In the genomic region with DNA sequence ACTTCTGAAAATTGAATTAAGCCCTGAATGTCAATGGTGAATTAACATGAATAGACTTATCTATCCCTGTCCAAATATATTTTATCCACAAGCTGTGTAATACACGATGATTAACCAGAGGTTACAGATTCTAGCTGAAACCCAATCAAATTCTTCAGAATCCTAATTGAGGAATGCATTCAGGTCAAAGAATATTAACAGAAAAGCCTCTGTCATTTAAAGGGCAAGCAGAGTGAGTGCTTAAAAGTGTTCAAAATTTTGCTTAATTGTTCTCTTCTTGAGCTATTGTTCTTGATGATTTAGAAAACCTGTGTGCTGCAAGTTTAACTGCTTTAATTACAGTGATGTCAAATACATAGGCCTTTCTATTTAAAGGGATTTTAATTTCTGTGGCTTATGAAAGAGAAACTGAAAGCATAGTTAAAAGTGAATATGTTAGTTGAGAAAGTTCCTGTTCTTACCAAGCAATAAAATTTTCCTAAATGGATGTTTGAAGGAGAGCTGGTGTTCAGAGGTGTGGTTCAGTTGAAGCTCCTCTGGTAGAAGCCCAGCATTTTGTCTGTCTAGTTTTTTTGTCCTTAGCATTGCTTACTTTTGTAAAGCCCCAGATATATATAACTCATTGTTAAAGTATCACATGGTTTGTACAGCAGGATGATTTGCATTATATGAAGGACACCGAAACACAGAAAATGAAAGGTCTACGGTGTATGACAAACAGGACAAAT, we compare ENCODE assay signal across 9 cellular contexts.
DNase-seq lines count a peak whose midpoint lies in the region; ATAC-seq, FAIRE-seq and TF ChIP-seq lines count a peak whose summit lies in the region.
"Had no signal": no experiment of that assay in that cellular context is flagged by ENCODE, and none has a peak within 500 bp of the region (broad histone marks: within the 10 kb centered on the region; RNA-seq: fewer than 3 reads in every experiment).

No MANE protein-coding gene starts in this region.

- DNase-seq in CD14-positive monocyte (ENCODE audit: low spot score) (no peak), choroid plexus epithelial cell (ENCODE audit: low read depth) (peak; percentile 16), D721Med (ENCODE audit: insufficient read length, low spot score) (no peak), NCI-H2196 (lab: John Stamatoyannopoulos, UW; ENCODE audit: unreplicated experiment) (no peak)
- DNase-seq in activated naive CD4-positive, alpha-beta T cell treated with anti-CD3 and anti-CD28 coated beads for 36 hours = no peak

- CTCF ChIA-PET in activated naive CD4-positive, alpha-beta T cell treated with anti-CD3 and anti-CD28 coated beads for 36 hours (lab: Charles Lee) = no interaction called here

- ATAC-seq in GM19438 (IDR thresholded peaks at IDR 0.05; ENCODE audit: low read depth, unreplicated experiment) = peak; percentile 80
- peak; percentile 82 for ATAC-seq in HG03457 (IDR thresholded peaks at IDR 0.05; ENCODE audit: unreplicated experiment)
- ATAC-seq in stimulated activated memory B cell treated with anti-CD40 and anti-IgM and Interleukin-4, amounts not matched to agents 10 μg/mL and 1 μg/mL and 100 μg/mL, for 72 hours = peak; percentile 58

- peak overlapping the region; percentile 73 to 88 for H3K4me3 Mint-ChIP-seq in CD14-positive monocyte
- peak overlapping the region; percentile 63 for H3K4me3 Mint-ChIP-seq in stimulated activated memory B cell treated with anti-CD40 and anti-IgM and Interleukin-4, amounts not matched to agents 10 μg/mL and 1 μg/mL and 100 μg/mL, for 72 hours
- H3K4me3 Mint-ChIP-seq in activated naive CD4-positive, alpha-beta T cell treated with anti-CD3 and anti-CD28 coated beads for 36 hours = no peak overlapping the region

- no peak for FAIRE-seq in D721Med (lab: Jason Lieb, UNC)
- FAIRE-seq: bronchial epithelial cell had no signal

- H3K4me1 Mint-ChIP-seq in CD14-positive monocyte = peaks cover 24% of the 10 kb centered on the region
- H3K4me1 Mint-ChIP-seq in stimulated activated memory B cell treated with anti-CD40 and anti-IgM and Interleukin-4, amounts not matched to agents 10 μg/mL and 1 μg/mL and 100 μg/mL, for 72 hours = peaks cover 21% of the 10 kb centered on the region
- H3K4me1 Mint-ChIP-seq in activated naive CD4-positive, alpha-beta T cell treated with anti-CD3 and anti-CD28 coated beads for 36 hours (ENCODE audit: low read depth) = peaks cover 13% of the 10 kb centered on the region

- peaks cover 0 to 1% (median 0%) of the 10 kb centered on the region in 3 donors for H3K27me3 Mint-ChIP-seq in CD14-positive monocyte (ENCODE audit: low read depth in 3 of 3)
- H3K27me3 Mint-ChIP-seq in stimulated activated memory B cell treated with anti-CD40 and anti-IgM and Interleukin-4, amounts not matched to agents 10 μg/mL and 1 μg/mL and 100 μg/mL, for 72 hours = no peaks in the 10 kb centered on the region
- H3K27me3 Mint-ChIP-seq in activated naive CD4-positive, alpha-beta T cell treated with anti-CD3 and anti-CD28 coated beads for 36 hours (ENCODE audit: low read depth) = no peaks in the 10 kb centered on the region

- TF ChIP-seq CTCF in CD14-positive monocyte (IDR thresholded peaks at IDR 0.05) (no peak), choroid plexus epithelial cell (conservative IDR thresholded peaks at IDR 0.05; ENCODE audit: low read depth, low read length) (no peak), D721Med (IDR thresholded peaks at IDR 0.05; ENCODE audit: insufficient read depth, missing control alignments) (no peak)

- peak overlapping the region; percentile 77 to 95 (median 89) for H3K27ac Mint-ChIP-seq in CD14-positive monocyte
- peak overlapping the region; percentile 74 for H3K27ac Mint-ChIP-seq in stimulated activated memory B cell treated with anti-CD40 and anti-IgM and Interleukin-4, amounts not matched to agents 10 μg/mL and 1 μg/mL and 100 μg/mL, for 72 hours
- H3K27ac Mint-ChIP-seq in activated naive CD4-positive, alpha-beta T cell treated with anti-CD3 and anti-CD28 coated beads for 36 hours = no peak overlapping the region

- peaks cover 0 to 1% (median 0%) of the 10 kb centered on the region in 7 donors for H3K9me3 Mint-ChIP-seq in CD14-positive monocyte
- H3K9me3 Mint-ChIP-seq in stimulated activated memory B cell treated with anti-CD40 and anti-IgM and Interleukin-4, amounts not matched to agents 10 μg/mL and 1 μg/mL and 100 μg/mL, for 72 hours = peaks cover 3% of the 10 kb centered on the region
- H3K9me3 Mint-ChIP-seq in activated naive CD4-positive, alpha-beta T cell treated with anti-CD3 and anti-CD28 coated beads for 36 hours = peaks cover 1% of the 10 kb centered on the region

- no peak overlapping the region for H3K4me3 ChIP-seq in choroid plexus epithelial cell (ENCODE audit: low read depth, low read length)

- intact Hi-C loops in CD14-positive monocyte (cut with micrococcal nuclease) = no loop called here
- intact Hi-C loops in activated naive CD4-positive, alpha-beta T cell treated with anti-CD3 and anti-CD28 coated beads for 36 hours (cut with micrococcal nuclease) = no loop called here

- H3K36me3 Mint-ChIP-seq in CD14-positive monocyte = peaks cover 0 to 3% of the 10 kb centered on the region in 2 donors
- no peaks in the 10 kb centered on the region for H3K36me3 Mint-ChIP-seq in stimulated activated memory B cell treated with anti-CD40 and anti-IgM and Interleukin-4, amounts not matched to agents 10 μg/mL and 1 μg/mL and 100 μg/mL, for 72 hours
- no peaks in the 10 kb centered on the region for H3K36me3 Mint-ChIP-seq in activated naive CD4-positive, alpha-beta T cell treated with anti-CD3 and anti-CD28 coated beads for 36 hours (ENCODE audit: low read depth)
